22 cellular contexts compared by ENCODE assay signal in genomic region chr11:59112494-59112893, GRCh38.
"Had no signal": no experiment of that assay in that cellular context is flagged by ENCODE, and none has a peak within 500 bp of the region (broad histone marks: within the 10 kb centered on the region; RNA-seq: fewer than 3 reads in every experiment).

No MANE protein-coding gene starts in this region.

- H3K9me3 ChIP-seq: gastrocnemius medialis, upper lobe of right lung had no signal

- ATAC-seq: effector memory CD8-positive, alpha-beta T cell; gastrocnemius medialis; left ventricle myocardium superior; upper lobe of right lung had no signal

- H3K27ac Mint-ChIP-seq: activated naive CD4-positive, alpha-beta T cell treated with anti-CD3 and anti-CD28 coated beads, Interleukin-2, amount 50 U/mL, for 24 hours; dendritic cell treated with granulocyte-macrophage colony-stimulating factor and Interleukin-4, amounts not matched to agents 40 ng/mL and 50 ng/mL, for 4 days; effector memory CD8-positive, alpha-beta T cell; progenitor cell of endocrine pancreas had no signal

- H3K36me3 ChIP-seq: breast epithelium, gastrocnemius medialis, upper lobe of right lung had no signal

- H3K27me3 ChIP-seq: breast epithelium, upper lobe of right lung had no signal

- H3K27me3 Mint-ChIP-seq: activated naive CD4-positive, alpha-beta T cell treated with anti-CD3 and anti-CD28 coated beads, Interleukin-2, amount 50 U/mL, for 24 hours; dendritic cell treated with granulocyte-macrophage colony-stimulating factor and Interleukin-4, amounts not matched to agents 40 ng/mL and 50 ng/mL, for 4 days; effector memory CD8-positive, alpha-beta T cell had no signal

- H3K36me3 Mint-ChIP-seq: activated naive CD4-positive, alpha-beta T cell treated with anti-CD3 and anti-CD28 coated beads, Interleukin-2, amount 50 U/mL, for 24 hours had no signal

- H3K4me3 Mint-ChIP-seq: activated naive CD4-positive, alpha-beta T cell treated with anti-CD3 and anti-CD28 coated beads, Interleukin-2, amount 50 U/mL, for 24 hours; dendritic cell treated with granulocyte-macrophage colony-stimulating factor and Interleukin-4, amounts not matched to agents 40 ng/mL and 50 ng/mL, for 4 days; effector memory CD8-positive, alpha-beta T cell; neural crest cell had no signal

- DNase-seq: activated CD4-positive, alpha-beta T cell treated with anti-CD3 and anti-CD28 coated beads, Interleukin-2, amount 50 U/mL, for 1 hour; activated CD4-positive, CD25-positive, alpha-beta regulatory T cell treated with anti-CD3 and anti-CD28 coated beads, Interleukin-2, amount 50 U/mL, for 72 hours; activated CD8-positive, alpha-beta memory T cell treated with anti-CD3 and anti-CD28 coated beads for 24 hours; activated CD8-positive, alpha-beta memory T cell treated with anti-CD3 and anti-CD28 coated beads, Interleukin-2, amount 50 U/mL, for 48 hours; activated gamma-delta T cell; cerebellar nuclear complex; effector memory CD8-positive, alpha-beta T cell; gastrocnemius medialis; head of caudate nucleus; left ventricle myocardium superior; stimulated activated CD4-positive, alpha-beta T cell treated with anti-CD3 and anti-CD28 coated beads, Interleukin-12 subunit alpha, Interleukin-12 subunit beta, amount 100 ng/mL, for 4 hours; stimulated activated CD4-positive, alpha-beta T cell treated with anti-CD3 and anti-CD28 coated beads, Interleukin-1b, Interleukin-23, amount 100 ng/mL, for 48 hours; stimulated activated CD8-positive, alpha-beta memory T cell treated with anti-CD3 and anti-CD28 coated beads, Interleukin-4, amount 100 ng/mL, for 48 hours; stimulated activated naive CD4-positive, alpha-beta T cell; upper lobe of right lung had no signal

- FAIRE-seq: astrocyte had no signal

- H3K9me3 Mint-ChIP-seq: activated naive CD4-positive, alpha-beta T cell treated with anti-CD3 and anti-CD28 coated beads, Interleukin-2, amount 50 U/mL, for 24 hours; effector memory CD8-positive, alpha-beta T cell had no signal

- H3K4me1 ChIP-seq: breast epithelium, gastrocnemius medialis, upper lobe of right lung had no signal

- H3K27ac ChIP-seq: breast epithelium, gastrocnemius medialis, upper lobe of right lung, VCaP had no signal

- H3K4me3 ChIP-seq: breast epithelium, gastrocnemius medialis, upper lobe of right lung had no signal
